In genomic region chr5:60339691-60340191, GRCh38 we compare ENCODE assay signal across 14 cellular contexts.
DNase-seq lines count a peak whose midpoint lies in the region; ATAC-seq, FAIRE-seq and TF ChIP-seq lines count a peak whose summit lies in the region.
"Had no signal": no experiment of that assay in that cellular context is flagged by ENCODE, and none has a peak within 500 bp of the region (broad histone marks: within the 10 kb centered on the region; RNA-seq: fewer than 3 reads in every experiment).

No MANE protein-coding gene starts in this region.

- no peak for FAIRE-seq in GM12892 (lab: Jason Lieb, UNC)
- FAIRE-seq: colon had no signal

- in situ Hi-C loops in G401 (cut with HindIII; ENCODE audit: low sequenced_read_pairs): no loop called here
- in situ Hi-C loops in astrocyte of the cerebellum (cut with HindIII; ENCODE audit: low sequenced_read_pairs): no loop called here

- peaks cover 3% of the 10 kb centered on the region for H3K9me3 Mint-ChIP-seq in HFFc6

- intact Hi-C loops in head of caudate nucleus (cut with DNase I): no loop called here
- intact Hi-C loops in sciatic nerve (cut with DNase I): no loop called here

- TF ChIP-seq POLR2A in GM12892 (IDR thresholded peaks at IDR 0.05; ENCODE audit: low read depth, low read length): no peak

- ATAC-seq in sciatic nerve: peak; percentile 86
- no peak for ATAC-seq in GM21786 (IDR thresholded peaks at IDR 0.05; ENCODE audit: unreplicated experiment)
- ATAC-seq: left colon had no signal

- H3K4me3 ChIP-seq in astrocyte of the cerebellum (ENCODE audit: low read depth, low read length): no peak overlapping the region

- H3K27me3 Mint-ChIP-seq in HFFc6 (ENCODE audit: insufficient read depth): peaks cover 2% of the 10 kb centered on the region; the same call in 1 of the 2 replicates

- H3K36me3 Mint-ChIP-seq in HFFc6 (ENCODE audit: low read depth): no peaks in the 10 kb centered on the region
- H3K36me3 Mint-ChIP-seq: CD14-positive monocyte had no signal

- no peak overlapping the region; the same call in 1 of the 2 replicates for H3K4me3 Mint-ChIP-seq in HFFc6
- H3K4me3 Mint-ChIP-seq: CD14-positive monocyte had no signal

- DNase-seq in G401 (ENCODE audit: low spot score): peak; percentile 96
- peak; percentile 94 for DNase-seq in astrocyte of the cerebellum (ENCODE audit: low read depth)
- DNase-seq in head of caudate nucleus: peak in 41 of 42 donors; percentile 21 to 81 (median 53)
- peak; percentile 63 for DNase-seq in sciatic nerve (ENCODE audit: low spot score)
- no peak for DNase-seq in NCI-H226
- DNase-seq in GM12892 (ENCODE audit: insufficient read length): no peak
- no peak for DNase-seq in HFFc6
- DNase-seq: activated CD4-positive, alpha-beta T cell treated with anti-CD3 and anti-CD28 coated beads, Interleukin-2, amount 50 U/mL, for 1 hour; activated gamma-delta T cell; left colon; SW 1271 had no signal

- no peak overlapping the region for H3K27ac Mint-ChIP-seq in HFFc6
- H3K27ac Mint-ChIP-seq: CD14-positive monocyte had no signal

- TF ChIP-seq CTCF in astrocyte of the cerebellum (IDR thresholded peaks at IDR 0.05; ENCODE audit: low read depth, low read length, missing control alignments) (no peak), HFFc6 (IDR thresholded peaks at IDR 0.05) (no peak)

- peaks cover 7% of the 10 kb centered on the region; the same call in 1 of the 2 replicates for H3K4me1 Mint-ChIP-seq in HFFc6 (ENCODE audit: low read depth)

Comparison
In these comparisons a context has a peak if more than half of its experiments do, and no peak if none do; other contexts are left out.
1. DNase-seq: peak in G401 (single experiment), astrocyte of the cerebellum (single experiment), head of caudate nucleus (41 of 42) and sciatic nerve (single experiment); none in NCI-H226 (single experiment), GM12892 (single experiment) and HFFc6 (single experiment).